16 cellular contexts compared by ENCODE assay signal in genomic region chr11:113410414-113411135, GRCh38. TPM values are rescaled to one million over a fixed set of nuclear protein-coding genes. Genes with fewer than 3 reads are reported as not detected.
DNase-seq lines count a peak whose midpoint lies in the region; ATAC-seq, FAIRE-seq and TF ChIP-seq lines count a peak whose summit lies in the region.
"Had no signal": no experiment of that assay in that cellular context is flagged by ENCODE, and none has a peak within 500 bp of the region (broad histone marks: within the 10 kb centered on the region; RNA-seq: fewer than 3 reads in every experiment).

No MANE protein-coding gene starts in this region.

- H3K27ac Mint-ChIP-seq in stimulated activated naive CD8-positive, alpha-beta T cell treated with anti-CD3 and anti-CD28 coated beads, Interleukin-15, amount 100 ng/mL, for 72 hours = no peak overlapping the region
- no peak overlapping the region for H3K27ac Mint-ChIP-seq in activated CD4-positive, alpha-beta T cell treated with anti-CD3 and anti-CD28 coated beads, Interleukin-2, amount 10 ng/mL, durations not matched to agents 24 days and 14 days
- H3K27ac Mint-ChIP-seq: B cell; CD8-positive, alpha-beta T cell; H9 had no signal

- peaks cover 7% of the 10 kb centered on the region for H3K27me3 Mint-ChIP-seq in stimulated activated naive CD8-positive, alpha-beta T cell treated with anti-CD3 and anti-CD28 coated beads, Interleukin-15, amount 100 ng/mL, for 72 hours
- no peaks in the 10 kb centered on the region for H3K27me3 Mint-ChIP-seq in activated CD4-positive, alpha-beta T cell treated with anti-CD3 and anti-CD28 coated beads, Interleukin-2, amount 10 ng/mL, durations not matched to agents 24 days and 14 days

- H3K36me3 ChIP-seq in K562 (ENCODE audit: control insufficient read depth, insufficient read depth, low read length) (no peaks in the 10 kb centered on the region), osteoblast (ENCODE audit: insufficient read depth, low read length) (no peaks in the 10 kb centered on the region), small intestine (ENCODE audit: control insufficient read depth in 2 of 2, insufficient read depth in 2 of 2, low read length in 2 of 2) (no peaks in the 10 kb centered on the region)
- H3K36me3 ChIP-seq: BLaER1 treated with 17β-estradiol and CSF1 and Interleukin-3, amounts not matched to agents 10 nM and 100 nM had no signal

- in situ Hi-C loops in K562 (cut with MboI) = no loop called here

- H3K4me3 Mint-ChIP-seq in stimulated activated naive CD8-positive, alpha-beta T cell treated with anti-CD3 and anti-CD28 coated beads, Interleukin-15, amount 100 ng/mL, for 72 hours = no peak overlapping the region
- no peak overlapping the region for H3K4me3 Mint-ChIP-seq in activated CD4-positive, alpha-beta T cell treated with anti-CD3 and anti-CD28 coated beads, Interleukin-2, amount 10 ng/mL, durations not matched to agents 24 days and 14 days
- H3K4me3 Mint-ChIP-seq: B cell; CD8-positive, alpha-beta T cell; H9 had no signal

- TF ChIP-seq CTCF in K562 (IDR thresholded peaks at IDR 0.05 in 2 of 3, conservative IDR thresholded peaks at IDR 0.05 in 1 of 3; ENCODE audit: insufficient read depth in 2 of 3, low read depth in 1 of 3, low read length in 3 of 3) = 0 out of 6 replicates have a peak, but pooled peaks of 2 of the 3 experiments have one; percentile 14 to 22
- no peak for TF ChIP-seq CTCF in osteoblast (IDR thresholded peaks at IDR 0.05; ENCODE audit: extremely low read depth, low read depth, low read length)

- H4K20me1 ChIP-seq in K562 (replicated peaks; ENCODE audit: control insufficient read depth, insufficient read depth, low read length) (peaks cover 5% of the 10 kb centered on the region; the same call in 1 of the 2 replicates), osteoblast (ENCODE audit: insufficient read depth, low read length) (no peaks in the 10 kb centered on the region)
- H4K20me1 ChIP-seq: BLaER1 treated with 17β-estradiol and CSF1 and Interleukin-3, amounts not matched to agents 10 nM and 100 nM had no signal

- no peaks in the 10 kb centered on the region for H3K36me3 Mint-ChIP-seq in activated CD4-positive, alpha-beta T cell treated with anti-CD3 and anti-CD28 coated beads, Interleukin-2, amount 10 ng/mL, durations not matched to agents 24 days and 14 days (ENCODE audit: low read depth)
- H3K36me3 Mint-ChIP-seq: CD8-positive, alpha-beta T cell had no signal

- no peak for TF ChIP-seq EP300 in K562 (IDR thresholded peaks at IDR 0.05; ENCODE audit: low read length)

- H3K27me3 ChIP-seq in K562 (ENCODE audit: control insufficient read depth in 2 of 2, insufficient read depth in 2 of 2, low read length in 2 of 2) (peaks cover 4 to 72% of the 10 kb centered on the region in 2 experiments; a peak in 3 of 5 replicates), osteoblast (ENCODE audit: insufficient read depth, low read length) (peaks cover 14% of the 10 kb centered on the region), small intestine (ENCODE audit: control insufficient read depth in 2 of 2, insufficient read depth in 2 of 2, low read length in 2 of 2) (no peaks in the 10 kb centered on the region)
- H3K27me3 ChIP-seq: BLaER1 treated with 17β-estradiol and CSF1 and Interleukin-3, amounts not matched to agents 10 nM and 100 nM had no signal

- BruUV-seq in K562 (replicated peaks; lab: Mats Ljungman, UMichigan) = no TSS peak

- 12% methylated on average over 15 of the region's 21 CpGs for WGBS in K562 (ENCODE audit: insufficient coverage, low coverage, missing lambda C conversion rate)
- WGBS in small intestine, 3 donors = 91% methylated on average over 21 of the region's 21 CpGs

- no peaks in the 10 kb centered on the region for H3K4me1 Mint-ChIP-seq in stimulated activated naive CD8-positive, alpha-beta T cell treated with anti-CD3 and anti-CD28 coated beads, Interleukin-15, amount 100 ng/mL, for 72 hours
- no peaks in the 10 kb centered on the region for H3K4me1 Mint-ChIP-seq in activated CD4-positive, alpha-beta T cell treated with anti-CD3 and anti-CD28 coated beads, Interleukin-2, amount 10 ng/mL, durations not matched to agents 24 days and 14 days
- H3K4me1 Mint-ChIP-seq: B cell had no signal

- H3K79me2 ChIP-seq in K562 (ENCODE audit: control insufficient read depth, insufficient read depth, low read length) = no peaks in the 10 kb centered on the region
- no peaks in the 10 kb centered on the region for H3K79me2 ChIP-seq in osteoblast (ENCODE audit: insufficient read depth, low read length)

- H3K9me3 Mint-ChIP-seq in stimulated activated naive CD8-positive, alpha-beta T cell treated with anti-CD3 and anti-CD28 coated beads, Interleukin-15, amount 100 ng/mL, for 72 hours = no peaks in the 10 kb centered on the region
- H3K9me3 Mint-ChIP-seq in activated CD4-positive, alpha-beta T cell treated with anti-CD3 and anti-CD28 coated beads, Interleukin-2, amount 10 ng/mL, durations not matched to agents 24 days and 14 days = no peaks in the 10 kb centered on the region
- H3K9me3 Mint-ChIP-seq: CD8-positive, alpha-beta T cell; H9 had no signal

- H3K4me3 ChIP-seq in K562 = no peak overlapping the region
- H3K4me3 ChIP-seq in osteoblast (ENCODE audit: insufficient read depth, low read length) = no peak overlapping the region
- H3K4me3 ChIP-seq in small intestine (ENCODE audit: low read depth in 1 of 2, low read length in 2 of 2) = no peak overlapping the region
- H3K4me3 ChIP-seq: BLaER1 treated with 17β-estradiol and CSF1 and Interleukin-3, amounts not matched to agents 10 nM and 100 nM had no signal

- H3K9me1 ChIP-seq in K562 (ENCODE audit: control insufficient read depth, insufficient read depth, low read length) = no peaks in the 10 kb centered on the region

- no peaks in the 10 kb centered on the region for H3K9me3 ChIP-seq in K562 (replicated peaks; ENCODE audit: control insufficient read depth, insufficient read depth, low read depth, low read length)
- no peaks in the 10 kb centered on the region for H3K9me3 ChIP-seq in osteoblast (ENCODE audit: low read depth, low read length)
- no peaks in the 10 kb centered on the region for H3K9me3 ChIP-seq in small intestine (ENCODE audit: control insufficient read depth, low read depth)
- H3K9me3 ChIP-seq: BLaER1 treated with 17β-estradiol and CSF1 and Interleukin-3, amounts not matched to agents 10 nM and 100 nM had no signal

- intact Hi-C loops in K562 (cut with micrococcal nuclease) = no loop called here
- intact Hi-C loops in activated CD4-positive, alpha-beta T cell treated with anti-CD3 and anti-CD28 coated beads, Interleukin-2, amount 10 ng/mL, durations not matched to agents 24 days and 14 days (cut with micrococcal nuclease) = no loop called here

- TF ChIP-seq POLR2A in K562 (conservative IDR thresholded peaks at IDR 0.05) = no peak

- H3K4me2 ChIP-seq in K562 (ENCODE audit: insufficient read depth, low read length) (no peak overlapping the region), osteoblast (ENCODE audit: insufficient read depth, low read length) (no peak overlapping the region)

- no peak overlapping the region for H3K9ac ChIP-seq in K562 (ENCODE audit: insufficient read depth in 1 of 2, low read depth in 2 of 2, low read length in 2 of 2)
- H3K9ac ChIP-seq: BLaER1 treated with 17β-estradiol and CSF1 and Interleukin-3, amounts not matched to agents 10 nM and 100 nM had no signal

- no peak for TF ChIP-seq RAD21 in K562 (CRISPR knock-in tag; conservative IDR thresholded peaks at IDR 0.05 in 1 of 2, IDR thresholded peaks at IDR 0.05 in 1 of 2)

- CTCF ChIA-PET in K562 (lab: Yijun Ruan, JAX; ENCODE audit: low intra/inter-chr PET ratio) = no interaction called here

- no peaks in the 10 kb centered on the region for H3K4me1 ChIP-seq in K562 (replicated peaks in 1 of 2; ENCODE audit: control insufficient read depth in 2 of 2, insufficient read depth in 2 of 2, low read length in 2 of 2)
- H3K4me1 ChIP-seq in osteoblast (ENCODE audit: insufficient read depth, low read length) = no peaks in the 10 kb centered on the region
- H3K4me1 ChIP-seq in small intestine (ENCODE audit: control insufficient read depth in 2 of 2, insufficient read depth in 1 of 2, low read depth in 1 of 2, low read length in 1 of 2) = no peaks in the 10 kb centered on the region

- FAIRE-seq in K562 (lab: Jason Lieb, UNC) (no peak), small intestine (lab: Jason Lieb, UNC) (no peak)

- no peak for DNase-seq in stimulated activated naive CD8-positive, alpha-beta T cell treated with anti-CD3 and anti-CD28 coated beads, Interleukin-15, amount 100 ng/mL, for 72 hours
- no peak for DNase-seq in stimulated activated naive CD8-positive, alpha-beta T cell treated with anti-CD3 and anti-CD28 coated beads, Interleukin-15, Interleukin-2, amounts not matched to agents 100 U/mL and 50 U/mL, for 24 hours
- DNase-seq in K562 (ENCODE audit: extremely low read depth in 1 of 4, low spot score in 3 of 4) (no peak), osteoblast (ENCODE audit: insufficient read length, low spot score, missing footprints) (peak; percentile 77), small intestine (no peak), RKO (ENCODE audit: low spot score) (no peak)
- DNase-seq in activated CD4-positive, alpha-beta T cell treated with anti-CD3 and anti-CD28 coated beads, Interleukin-2, amount 10 ng/mL, durations not matched to agents 24 days and 14 days = no peak
- DNase-seq: Calu3; CD8-positive, alpha-beta T cell; DMS79 treated with DMSO at 0.1 percent for 48 hours; GF-D8; GOT3; H9 had no signal

- no peak overlapping the region for H3K27ac ChIP-seq in K562 (ENCODE audit: extremely low read depth, low read depth, low read length)
- H3K27ac ChIP-seq in osteoblast (ENCODE audit: low read depth, low read length) = no peak overlapping the region
- H3K27ac ChIP-seq in small intestine (ENCODE audit: low read depth in 1 of 2, low read length in 1 of 2) = no peak overlapping the region
- H3K27ac ChIP-seq: BLaER1 treated with 17β-estradiol and CSF1 and Interleukin-3, amounts not matched to agents 10 nM and 100 nM had no signal

- H2AFZ ChIP-seq in K562 (ENCODE audit: low read depth, low read length) (no peak overlapping the region), osteoblast (ENCODE audit: low read length) (no peak overlapping the region)

- POLR2A ChIA-PET in K562 (lab: Yijun Ruan, JAX) = no interaction called here

- ATAC-seq in stimulated activated naive CD8-positive, alpha-beta T cell treated with anti-CD3 and anti-CD28 coated beads, Interleukin-15, amount 100 ng/mL, for 72 hours = peak; percentile 11
- ATAC-seq in stimulated activated naive CD8-positive, alpha-beta T cell treated with anti-CD3 and anti-CD28 coated beads, Interleukin-15, Interleukin-2, amounts not matched to agents 100 U/mL and 50 U/mL, for 24 hours = no peak
- peak; percentile 62 for ATAC-seq in K562
- ATAC-seq: CD8-positive, alpha-beta T cell had no signal

RNA-seq across cellular contexts. Expression of gene ANKK1, which starts 23.0 kb away (rescaled TPM):
- total RNA-seq in K562 (2011; cell fraction: chromatin; rRNA removed; ENCODE audit: low replicate concordance) = 0.12 TPM in 1 of 2 replicates, not detected in the other
- total RNA-seq in K562 (2011; cell fraction: nucleolus; rRNA removed) = not detected in 2 replicates
- not detected in 2 replicates for total RNA-seq in K562 (2011; cell fraction: nucleoplasm; rRNA removed)
- total RNA-seq in K562 (2014; rRNA removed) (not detected in 2 replicates), K562 (2014; rRNA removed; fragmentation: Illumina TruSeq; extraction: Trizol) (not detected in 2 replicates), K562 (2015; rRNA removed; fragmentation: Illumina TruSeq; extraction: Trizol) (not detected in 2 replicates), K562 (2021) (not detected in 2 replicates), osteoblast (under 0.01 TPM in 1 of 2 replicates, not detected in the other)
- polyA plus RNA-seq in K562 (2011; rRNA removed) (not detected in 2 replicates), K562 (2014; fragmentation: Illumina TruSeq; extraction: Trizol) (not detected in 2 replicates), K562 (2014; fragmentation: Nextera tagmentation; extraction: Ambion mirVana) (not detected), K562 (2014; rRNA removed) (not detected in 2 replicates), small intestine (under 1 TPM in 2 of 3 donors, not detected in 1; 0.18 to 0.22 TPM)
- not detected in 2 replicates for polyA plus RNA-seq in K562 (2011; cell fraction: cytosol; rRNA removed)
- polyA plus RNA-seq in K562 (2011; cell fraction: nucleus; rRNA removed) = 0.09 TPM in 1 of 2 replicates, not detected in the other
- 0.12 TPM in 1 of 2 replicates, not detected in the other for polyA plus RNA-seq in K562 (2012)
- not detected in 2 replicates for polyA minus RNA-seq in K562 (2011; rRNA and poly(A)+ RNA removed)
- polyA minus RNA-seq in K562 (2011; cell fraction: cytosol; rRNA and poly(A)+ RNA removed) = not detected in 2 replicates
- polyA minus RNA-seq in K562 (2011; cell fraction: nucleus; rRNA and poly(A)+ RNA removed) = not detected in 2 replicates
- total RNA-seq in activated CD4-positive, alpha-beta T cell treated with anti-CD3 and anti-CD28 coated beads, Interleukin-2, amount 10 ng/mL, durations not matched to agents 24 days and 14 days = not detected in 2 replicates
- total RNA-seq: A172 had no signal
